In the genomic region with DNA sequence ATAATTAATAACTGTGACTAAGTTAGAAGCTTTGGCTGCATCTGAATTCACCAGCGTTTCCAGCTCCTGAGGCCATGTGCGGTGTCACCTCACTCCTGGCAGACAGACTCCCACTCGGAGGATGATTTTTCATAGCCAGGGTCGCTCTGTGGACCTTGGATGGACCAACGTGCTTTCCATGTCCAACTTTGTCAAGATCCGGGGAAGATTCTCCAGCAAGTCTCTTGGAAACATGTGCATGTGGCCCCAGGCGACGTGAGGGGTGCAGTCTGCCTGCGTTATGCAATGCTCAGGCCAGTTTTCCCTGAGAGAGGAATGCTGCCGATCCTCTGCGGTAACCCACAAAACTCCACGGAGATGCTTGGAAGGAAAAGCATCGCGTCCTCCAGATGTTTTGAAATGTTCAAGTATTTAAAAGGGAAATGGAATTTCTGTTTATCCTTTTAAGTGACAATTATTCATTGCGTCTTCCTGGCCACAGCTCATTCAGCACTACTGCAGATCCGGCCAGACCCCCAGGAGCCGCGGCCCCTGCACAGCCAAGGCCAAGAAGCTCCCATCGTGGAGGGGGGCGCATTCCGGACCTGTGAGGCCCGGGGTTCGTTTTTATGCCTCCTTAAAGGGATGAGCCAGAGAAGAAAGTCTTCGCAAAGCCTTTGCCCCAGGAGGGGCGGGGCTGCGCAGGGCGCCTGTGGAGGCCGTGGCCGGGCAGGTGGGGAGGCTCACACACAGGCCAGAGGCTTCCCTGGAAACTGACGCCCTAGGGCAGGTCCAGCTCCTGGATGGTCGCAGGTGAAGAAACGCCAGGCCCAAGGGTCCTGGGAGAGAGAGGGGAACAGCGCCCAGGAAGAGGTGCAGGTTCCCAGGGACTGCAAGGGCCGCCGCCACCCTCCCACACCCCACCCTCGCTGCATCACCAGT, we compare ENCODE assay signal across 9 cellular contexts. TPM values are rescaled to one million over a fixed set of nuclear protein-coding genes. Genes with fewer than 3 reads are reported as not detected.
DNase-seq lines count a peak whose midpoint lies in the region; ATAC-seq, FAIRE-seq and TF ChIP-seq lines count a peak whose summit lies in the region.
"Had no signal": no experiment of that assay in that cellular context is flagged by ENCODE, and none has a peak within 500 bp of the region (broad histone marks: within the 10 kb centered on the region; RNA-seq: fewer than 3 reads in every experiment).

No MANE protein-coding gene starts in this region.

- no peak overlapping the region for H4K5ac ChIP-seq in H9 (ENCODE audit: insufficient read length, low read depth, low read length)

- no peaks in the 10 kb centered on the region for H3K23me2 ChIP-seq in H9 (ENCODE audit: insufficient read length, low read depth, low read length, poor library complexity, severe bottlenecking)

- no peak overlapping the region for H3K56ac ChIP-seq in H9 (ENCODE audit: insufficient read length, low read depth, low read length)

- peaks cover 11 to 13% of the 10 kb centered on the region in 2 experiments for H3K4me1 Mint-ChIP-seq in H9

- no peak overlapping the region for H4K8ac ChIP-seq in H9 (replicated peaks; ENCODE audit: insufficient read length, low read depth, low read length)

- H3K36me3 ChIP-seq in mammary epithelial cell (ENCODE audit: insufficient read depth, low read length) (no peaks in the 10 kb centered on the region), keratinocyte (ENCODE audit: control insufficient read depth in 2 of 2, extremely low read depth in 1 of 2, insufficient read depth in 2 of 2, low read length in 2 of 2) (no peaks in the 10 kb centered on the region), suprapubic skin (no peaks in the 10 kb centered on the region)

- CTCF ChIA-PET in mammary epithelial cell (lab: Charles Lee; ENCODE audit: low non-redundant PET), result no interaction called here

- no peak for TF ChIP-seq POLR2A in suprapubic skin (IDR thresholded peaks at IDR 0.05)

- no peak overlapping the region for H3K14ac ChIP-seq in H9 (ENCODE audit: insufficient read depth, low read length)

- no peak overlapping the region for H3K4me3 Mint-ChIP-seq in H9
- H3K4me3 Mint-ChIP-seq: effector memory CD8-positive, alpha-beta T cell had no signal

- no peak overlapping the region for H2AK5ac ChIP-seq in H9 (ENCODE audit: insufficient read length, low read length)

- peak; percentile 95 for FAIRE-seq in keratinocyte (lab: Jason Lieb, UNC)

- no peaks in the 10 kb centered on the region for H4K20me1 ChIP-seq in H9 (ENCODE audit: control insufficient read depth, insufficient read depth, insufficient read length)
- H4K20me1 ChIP-seq in mammary epithelial cell (ENCODE audit: insufficient read depth, low read length), result no peaks in the 10 kb centered on the region
- no peaks in the 10 kb centered on the region for H4K20me1 ChIP-seq in keratinocyte (ENCODE audit: control insufficient read depth, extremely low read depth, insufficient read depth, low read length)

- H3K9me1 ChIP-seq in keratinocyte (ENCODE audit: control insufficient read depth, extremely low read depth, insufficient read depth, low read length), result no peaks in the 10 kb centered on the region

- H3K4me1 ChIP-seq in H9 (ENCODE audit: insufficient read depth, low read length), result no peaks in the 10 kb centered on the region
- H3K4me1 ChIP-seq in mammary epithelial cell (ENCODE audit: insufficient read depth, low read length), result peaks cover 32% of the 10 kb centered on the region
- peaks cover 17% of the 10 kb centered on the region for H3K4me1 ChIP-seq in keratinocyte (ENCODE audit: control insufficient read depth, extremely low read depth, insufficient read depth, low read length)
- H3K4me1 ChIP-seq in suprapubic skin, result peaks cover 32% of the 10 kb centered on the region

- no peak overlapping the region for H2BK12ac ChIP-seq in H9 (ENCODE audit: insufficient read length, low read depth, low read length)

- H3T11ph ChIP-seq in H9 (ENCODE audit: low read length), result no peak overlapping the region

- H3K36me3 Mint-ChIP-seq in H9 (ENCODE audit: insufficient read depth in 1 of 3, low read depth in 3 of 3), result peaks cover 0 to 9% (median 0%) of the 10 kb centered on the region in 3 experiments; a peak in 1 of 7 replicates

- H3K9me3 ChIP-seq in H9 (ENCODE audit: control insufficient read depth, low read depth, low read length), result no peaks in the 10 kb centered on the region
- no peaks in the 10 kb centered on the region for H3K9me3 ChIP-seq in mammary epithelial cell (replicated peaks; ENCODE audit: insufficient read depth, low read length)
- no peaks in the 10 kb centered on the region for H3K9me3 ChIP-seq in keratinocyte (ENCODE audit: control insufficient read depth, low read depth, low read length)
- H3K9me3 ChIP-seq in suprapubic skin, result no peaks in the 10 kb centered on the region

- H3K27ac ChIP-seq in H9 (ENCODE audit: insufficient read length, low read depth, low read length) (no peak overlapping the region), mammary epithelial cell (ENCODE audit: insufficient read depth, low read depth, low read length) (peak overlapping the region; percentile 24), keratinocyte (ENCODE audit: control insufficient read depth, insufficient read depth, low read length) (no peak overlapping the region), suprapubic skin (peak overlapping the region; percentile 77)

- no peak overlapping the region for H3K4ac ChIP-seq in H9 (ENCODE audit: low read depth, low read length)

- peaks cover 3 to 10% of the 10 kb centered on the region in 2 experiments; a peak in 3 of 5 replicates for H3K9me3 Mint-ChIP-seq in H9
- H3K9me3 Mint-ChIP-seq: effector memory CD8-positive, alpha-beta T cell had no signal

- H3K79me2 ChIP-seq in H9 (ENCODE audit: insufficient read depth, low read length) (no peaks in the 10 kb centered on the region), mammary epithelial cell (ENCODE audit: insufficient read depth, low read length) (no peaks in the 10 kb centered on the region), keratinocyte (ENCODE audit: control insufficient read depth, insufficient read depth, low read length) (no peaks in the 10 kb centered on the region)

- H3K27ac Mint-ChIP-seq in H9, result no peak overlapping the region

- H3K23ac ChIP-seq in H9 (ENCODE audit: insufficient read length, low read depth, low read length), result no peak overlapping the region

- no CpG with 5 or more reads among the region's 36 CpGs for whole genome bisulfite sequencing in H9 (ENCODE audit: extremely low coverage, insufficient read length, low lambda C conversion rate)
- WGBS in mammary epithelial cell (ENCODE audit: low coverage, missing lambda C conversion rate), result 9% methylated on average over 16 of the region's 36 CpGs
- 38% methylated on average over 24 of the region's 36 CpGs for WGBS in suprapubic skin

- TF ChIP-seq EP300 in suprapubic skin (IDR thresholded peaks at IDR 0.05), result no peak

- no peak overlapping the region for H3K4me2 ChIP-seq in H9 (ENCODE audit: insufficient read depth, insufficient read length, low read length)
- H3K4me2 ChIP-seq in mammary epithelial cell (ENCODE audit: insufficient read depth, low read depth, low read length), result peak overlapping the region; percentile 83
- peak overlapping the region; percentile 58 for H3K4me2 ChIP-seq in keratinocyte (ENCODE audit: control insufficient read depth, extremely low read depth, insufficient read depth, low read depth, low read length)

- ATAC-seq in GM21786 (IDR thresholded peaks at IDR 0.05; ENCODE audit: unreplicated experiment) (no peak), GM18868 (IDR thresholded peaks at IDR 0.05; ENCODE audit: unreplicated experiment) (no peak)
- ATAC-seq: effector memory CD8-positive, alpha-beta T cell had no signal

- H2AFZ ChIP-seq in H9 (ENCODE audit: low read length) (no peak overlapping the region), mammary epithelial cell (ENCODE audit: low read depth, low read length) (peak overlapping the region; percentile 45), keratinocyte (ENCODE audit: control insufficient read depth, low read length) (no peak overlapping the region)

- no peaks in the 10 kb centered on the region for H3K79me1 ChIP-seq in H9 (ENCODE audit: insufficient read depth, low read depth, low read length, poor library complexity, severe bottlenecking)

- H3K9ac ChIP-seq in H9 (ENCODE audit: extremely low read depth, insufficient read length, low read length) (no peak overlapping the region), mammary epithelial cell (ENCODE audit: insufficient read depth, low read length) (no peak overlapping the region), keratinocyte (ENCODE audit: control insufficient read depth, extremely low read depth, insufficient read depth, low read length) (peak overlapping the region; percentile 6)

- H2BK120ac ChIP-seq in H9 (ENCODE audit: low read depth, low read length, poor library complexity, severe bottlenecking), result no peak overlapping the region

- no peak overlapping the region for H2BK20ac ChIP-seq in H9 (ENCODE audit: low read depth, low read length, poor library complexity, severe bottlenecking)

- intact Hi-C loops in mammary epithelial cell (cut with micrococcal nuclease), result no loop called here

- DNase-seq in H9 (peak; percentile 22), mammary epithelial cell (peak; percentile 80), keratinocyte (ENCODE audit: low read depth, low spot score) (peak; percentile 74), suprapubic skin (ENCODE audit: low spot score in 2 of 2) (peak; percentile 83 to 90), HuH-7 (ENCODE audit: low spot score) (no peak), COR-L47 (lab: John Stamatoyannopoulos, UW) (no peak)
- DNase-seq: effector memory CD8-positive, alpha-beta T cell had no signal

- H3K4me3 ChIP-seq in mammary epithelial cell (replicated peaks in 1 of 3; ENCODE audit: insufficient read depth in 1 of 3, low read depth in 2 of 3, low read length in 3 of 3), result peak overlapping the region in 1 of 3 experiments; percentile 5
- H3K4me3 ChIP-seq in keratinocyte (ENCODE audit: control insufficient read depth in 2 of 3, extremely low read depth in 1 of 3, insufficient read depth in 2 of 3, low read depth in 1 of 3, low read length in 3 of 3), result peak overlapping the region in 1 of 3 experiments; percentile 18
- H3K4me3 ChIP-seq in suprapubic skin, result no peak overlapping the region

- no TSS peak for BruUV-seq in mammary epithelial cell (replicated peaks; lab: Mats Ljungman, UMichigan)

- no peak overlapping the region for H2BK15ac ChIP-seq in H9 (ENCODE audit: low read depth, low read length)

- no peak overlapping the region for H4K91ac ChIP-seq in H9 (ENCODE audit: insufficient read length, low read depth, low read length)

- no peak overlapping the region for H3K18ac ChIP-seq in H9 (ENCODE audit: insufficient read length, low read depth, low read length)

- peaks cover 11% of the 10 kb centered on the region for H3K27me3 Mint-ChIP-seq in H9 (ENCODE audit: low read depth)

- no peak for TF ChIP-seq CTCF in H9 (conservative IDR thresholded peaks at IDR 0.05)
- TF ChIP-seq CTCF in mammary epithelial cell (conservative IDR thresholded peaks at IDR 0.05 in 1 of 2, IDR thresholded peaks at IDR 0.05 in 1 of 2; ENCODE audit: extremely low read depth in 1 of 2, insufficient read depth in 1 of 2, low read depth in 1 of 2, low read length in 2 of 2), result no peak
- TF ChIP-seq CTCF in keratinocyte (optimal IDR thresholded peaks at IDR 0.05 in 1 of 3, IDR thresholded peaks at IDR 0.05 in 1 of 3, conservative IDR thresholded peaks at IDR 0.05 in 1 of 3; ENCODE audit: extremely low read depth in 1 of 3, insufficient read depth in 2 of 3, low read length in 3 of 3), result no peak
- no peak for TF ChIP-seq CTCF in suprapubic skin (IDR thresholded peaks at IDR 0.05)

- in situ Hi-C loops in mammary epithelial cell (cut with MboI; ENCODE audit: low sequenced_read_pairs in 2 of 2), result no loop called here

- H3K27me3 ChIP-seq in H9 (ENCODE audit: insufficient read depth, low read length), result no peaks in the 10 kb centered on the region
- no peaks in the 10 kb centered on the region for H3K27me3 ChIP-seq in mammary epithelial cell (ENCODE audit: insufficient read depth, low read length)
- H3K27me3 ChIP-seq in keratinocyte (ENCODE audit: control insufficient read depth, extremely low read depth, insufficient read depth, low read length), result peaks cover 28% of the 10 kb centered on the region
- H3K27me3 ChIP-seq in suprapubic skin, result no peaks in the 10 kb centered on the region

- no peak overlapping the region for H2BK5ac ChIP-seq in H9 (ENCODE audit: insufficient read length, low read length)

- dilution Hi-C loops in mammary epithelial cell (cut with HindIII; ENCODE audit: low sequenced_read_pairs) (no loop called here), keratinocyte (cut with MboI; ENCODE audit: extremely low pct_ligation_motif_present, low sequenced_read_pairs) (no loop called here)

RNA-seq across cellular contexts. Expression of a gene that starts 46.0 kb away (rescaled TPM):
- total RNA-seq in H9 (2021) (0.15 and 0.55 TPM in 2 replicates), mammary epithelial cell (under 1 TPM; 0.26 to 0.33 TPM), suprapubic skin (1 to 10 TPM in 1 of 4 donors, under 1 TPM in 3; 0.16 to 1.4 (median 0.53) TPM)
- polyA plus RNA-seq in mammary epithelial cell (0.09 TPM), keratinocyte (0.03 to 0.10 TPM in 2 of 3 replicates, not detected in the other)
- polyA minus RNA-seq in mammary epithelial cell (not detected), keratinocyte (0.19 to 2.3 TPM (median 1.0 TPM) in 3 replicates)
- not detected for polyA plus RNA-seq in keratinocyte (2011; ENCODE audit: low read depth)
- polyA plus RNA-seq in keratinocyte (2011; cell fraction: cytosol; rRNA removed), result 0.04 and 0.08 TPM in 2 replicates
- polyA plus RNA-seq in keratinocyte (2011; cell fraction: nucleus; rRNA removed), result 0.32 and 0.92 TPM in 2 replicates
- polyA plus RNA-seq in keratinocyte (2012; ENCODE audit: low replicate concordance), result 0.03 and 0.06 TPM in 2 replicates
- not detected for polyA minus RNA-seq in keratinocyte (2011; cell fraction: cytosol; rRNA and poly(A)+ RNA removed)
- polyA minus RNA-seq in keratinocyte (2011; cell fraction: nucleus; rRNA and poly(A)+ RNA removed), result 0.31 and 0.42 TPM in 2 replicates

Comparison
In these comparisons a context has a peak if more than half of its experiments do, and no peak if none do; other contexts are left out.
1. DNase-seq: peak in H9 (single experiment), mammary epithelial cell (single experiment), keratinocyte (single experiment) and suprapubic skin (2 of 2); none in HuH-7 (single experiment) and COR-L47 (single experiment).
2. H3K27ac ChIP-seq: peak in mammary epithelial cell (single experiment) and suprapubic skin (single experiment); none in H9 (single experiment) and keratinocyte (single experiment).